15 cellular contexts compared by ENCODE assay signal in the genomic region with DNA sequence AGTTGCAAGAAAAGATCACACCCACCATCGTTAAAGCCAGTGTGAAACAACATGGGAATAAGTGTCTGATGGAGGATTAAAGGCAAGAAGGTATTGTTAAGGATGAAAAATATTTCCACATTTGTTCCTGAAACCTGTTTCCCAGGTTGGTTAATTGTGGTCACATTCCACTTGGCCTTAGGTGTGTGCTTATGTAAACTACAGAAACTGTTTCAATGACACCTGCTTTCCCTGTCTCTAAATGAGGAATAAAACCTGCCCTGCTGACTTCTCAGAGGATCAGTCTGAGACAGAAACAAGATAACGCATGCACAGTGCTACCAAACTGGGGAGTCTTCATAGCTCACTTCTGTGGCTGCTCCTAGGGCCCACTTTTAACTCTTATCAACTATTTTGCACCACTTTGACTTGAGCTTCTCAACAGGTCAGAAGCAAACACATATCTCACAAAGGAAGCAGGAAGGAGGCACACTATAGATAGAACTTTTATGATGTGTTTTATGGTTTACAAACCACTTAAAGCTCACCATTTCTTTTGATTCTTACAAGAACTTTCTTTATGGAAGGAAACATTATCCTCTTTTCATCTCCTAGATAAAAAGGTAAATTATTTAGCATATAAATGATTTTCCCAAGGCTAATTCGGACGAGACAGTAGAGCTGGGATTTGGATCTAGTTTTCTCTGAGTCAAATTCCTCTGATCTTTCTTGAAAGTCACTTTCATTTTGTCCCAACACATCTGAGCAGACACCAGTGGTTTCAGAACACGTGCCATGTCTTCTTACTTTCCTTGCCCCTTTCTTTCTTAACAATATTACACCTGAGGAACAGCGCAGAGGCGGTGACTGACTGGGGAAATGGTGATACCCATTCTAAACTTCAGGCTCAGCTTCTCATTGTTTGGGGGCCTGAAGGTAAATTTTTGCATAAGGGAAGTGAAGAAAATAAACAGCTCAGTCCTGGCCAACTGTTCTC. TPM values are rescaled to one million over a fixed set of nuclear protein-coding genes. Genes with fewer than 3 reads are reported as not detected.
A peak's percentile ranks its signal among the peaks of the same experiment; 100 is the strongest.
DNase-seq lines count a peak whose midpoint lies in the region; ATAC-seq and TF ChIP-seq lines count a peak whose summit lies in the region.
"Had no signal": no experiment of that assay in that cellular context is flagged by ENCODE, and none has a peak within 500 bp of the region (broad histone marks: within the 10 kb centered on the region; RNA-seq: fewer than 3 reads in every experiment).

No MANE protein-coding gene starts in this region.

- no TSS peak for BruUV-seq in Calu3 (replicated peaks; lab: Mats Ljungman, UMichigan)

- CTCF ChIA-PET in Calu3 (lab: Charles Lee), result interaction anchor here (0.6 to 2.0 kb wide), 3 partner anchors 11 to 78 kb away, joined by 3 to 13 read pairs (median 4); no protein-coding TSS in a partner anchor

- H3K27me3 Mint-ChIP-seq in Calu3 (ENCODE audit: unreplicated experiment), result no peaks in the 10 kb centered on the region
- peaks cover 0 to 7% of the 10 kb centered on the region in 2 donors for H3K27me3 Mint-ChIP-seq in stimulated activated naive B cell treated with anti-CD40 and anti-IgM and Interleukin-4, amounts not matched to agents 10 μg/mL and 1 μg/mL and 100 μg/mL, for 72 hours

- peak overlapping the region; percentile 15 for H3K4me3 Mint-ChIP-seq in Calu3 (ENCODE audit: low read depth, unreplicated experiment)
- H3K4me3 Mint-ChIP-seq in stimulated activated naive B cell treated with anti-CD40 and anti-IgM and Interleukin-4, amounts not matched to agents 10 μg/mL and 1 μg/mL and 100 μg/mL, for 72 hours, result no peak overlapping the region
- H3K4me3 Mint-ChIP-seq: nephron progenitor cell had no signal

- ATAC-seq in left colon (peak; percentile 84), GM18858 (IDR thresholded peaks at IDR 0.05; ENCODE audit: unreplicated experiment) (no peak)
- ATAC-seq in stimulated activated naive B cell treated with anti-CD40 and anti-IgM and Interleukin-4, amounts not matched to agents 10 μg/mL and 1 μg/mL and 100 μg/mL, for 72 hours (replicated peaks), result no peak

- peak overlapping the region; percentile 74 for H3K27ac Mint-ChIP-seq in Calu3 (ENCODE audit: unreplicated experiment)
- no peak overlapping the region for H3K27ac Mint-ChIP-seq in stimulated activated naive B cell treated with anti-CD40 and anti-IgM and Interleukin-4, amounts not matched to agents 10 μg/mL and 1 μg/mL and 100 μg/mL, for 72 hours
- H3K27ac Mint-ChIP-seq: nephron progenitor cell had no signal

- DNase-seq in Calu3 (peak; percentile 24), HPDE6-E6E7 (ENCODE audit: extremely low spot score) (peak; percentile 69), SW480 (ENCODE audit: low spot score) (peak; percentile 18), left colon (peak in 1 of 2 donors; percentile 14), head of caudate nucleus (no peak), cortex of kidney (lab: John Stamatoyannopoulos, UW) (no peak)
- DNase-seq in stimulated activated naive B cell treated with anti-CD40 and anti-IgM and Interleukin-4, amounts not matched to agents 10 μg/mL and 1 μg/mL and 100 μg/mL, for 72 hours, result no peak
- DNase-seq: activated CD4-positive, alpha-beta T cell treated with anti-CD3 and anti-CD28 coated beads for 1 hour; activated gamma-delta T cell treated with Interleukin-2 at 50 U/mL for 16 hours; islet precursor cell; Karpas-422; NCI-H82; nephron progenitor cell; SK-N-SH had no signal

- H3K36me3 Mint-ChIP-seq in Calu3 (ENCODE audit: insufficient read depth, unreplicated experiment), result no peaks in the 10 kb centered on the region
- H3K36me3 Mint-ChIP-seq in stimulated activated naive B cell treated with anti-CD40 and anti-IgM and Interleukin-4, amounts not matched to agents 10 μg/mL and 1 μg/mL and 100 μg/mL, for 72 hours, result peaks cover 0 to 5% of the 10 kb centered on the region in 2 donors

- intact Hi-C loops in Calu3 (cut with micrococcal nuclease; ENCODE audit: unreplicated experiment), result loop anchor here (5.0 kb wide), 1 partner anchor 34 kb away; a partner anchor contains a TSS
- intact Hi-C loops in left colon (cut with DNase I, micrococcal nuclease), result no loop called here
- intact Hi-C loops in head of caudate nucleus (cut with DNase I), result no loop called here

- H3K4me1 Mint-ChIP-seq in Calu3 (ENCODE audit: low read depth, unreplicated experiment), result peaks cover 43% of the 10 kb centered on the region
- no peaks in the 10 kb centered on the region for H3K4me1 Mint-ChIP-seq in stimulated activated naive B cell treated with anti-CD40 and anti-IgM and Interleukin-4, amounts not matched to agents 10 μg/mL and 1 μg/mL and 100 μg/mL, for 72 hours
- H3K4me1 Mint-ChIP-seq: nephron progenitor cell had no signal

- peaks cover 12% of the 10 kb centered on the region for H3K9me3 Mint-ChIP-seq in Calu3 (ENCODE audit: low read depth, unreplicated experiment)
- peaks cover 10 to 13% of the 10 kb centered on the region in 2 donors for H3K9me3 Mint-ChIP-seq in stimulated activated naive B cell treated with anti-CD40 and anti-IgM and Interleukin-4, amounts not matched to agents 10 μg/mL and 1 μg/mL and 100 μg/mL, for 72 hours

- no peak for TF ChIP-seq CTCF in Calu3 (IDR thresholded peaks at IDR 0.05; ENCODE audit: unreplicated experiment)

RNA-seq across cellular contexts. Expression of a gene that starts 33.4 kb away (rescaled TPM):
- 15.2 and 17.0 TPM in 2 replicates for total RNA-seq in Calu3 (2022)
- 10 to 100 TPM; 31.1 to 61.6 TPM for total RNA-seq in left colon

Comparison
In these comparisons a context has a peak if more than half of its experiments do, and no peak if none do; other contexts are left out.
1. DNase-seq: peak in Calu3 (single experiment), HPDE6-E6E7 (single experiment) and SW480 (single experiment); none in head of caudate nucleus (0 of 42), stimulated activated naive B cell treated with anti-CD40 and anti-IgM and Interleukin-4, amounts not matched to agents 10 μg/mL and 1 μg/mL and 100 μg/mL, for 72 hours (single experiment) and cortex of kidney (single experiment).